In the genomic region with DNA sequence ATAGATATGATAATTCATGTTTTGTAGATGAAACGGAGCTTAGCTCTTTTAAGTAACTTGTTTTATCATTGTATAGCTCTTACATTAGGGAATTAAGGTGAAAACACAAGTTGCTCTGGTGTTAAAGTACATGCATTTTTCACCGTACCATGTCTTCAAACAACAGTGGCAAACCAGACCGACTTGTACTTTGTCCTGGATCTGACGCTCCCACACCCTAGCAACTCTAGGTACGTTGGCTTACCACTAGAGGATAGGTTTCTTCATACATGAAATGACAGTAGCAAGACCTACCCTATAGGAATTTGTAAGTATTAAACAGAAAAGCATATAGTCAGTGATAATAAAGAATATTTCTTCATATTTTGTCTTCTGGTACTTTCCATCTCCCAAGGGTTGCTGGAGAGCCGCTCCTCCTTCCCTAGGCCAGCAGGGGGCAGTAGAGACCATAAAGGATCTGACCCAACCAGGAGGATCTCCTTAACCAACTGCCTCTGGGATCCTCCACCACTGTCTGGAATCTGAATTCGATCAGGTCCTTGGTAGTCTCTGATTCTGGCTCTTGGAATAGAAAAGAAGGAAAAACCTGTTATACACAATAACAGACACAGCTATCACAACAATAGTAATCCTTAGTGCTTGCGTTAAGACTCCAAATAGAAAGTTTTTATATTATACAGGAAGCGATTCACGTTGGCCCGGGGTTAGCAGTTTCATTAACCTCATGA, we compare ENCODE assay signal across 9 cellular contexts.
DNase-seq lines count a peak whose midpoint lies in the region; ATAC-seq and TF ChIP-seq lines count a peak whose summit lies in the region.
"Had no signal": no experiment of that assay in that cellular context is flagged by ENCODE, and none has a peak within 500 bp of the region (broad histone marks: within the 10 kb centered on the region; RNA-seq: fewer than 3 reads in every experiment).

No MANE protein-coding gene starts in this region.

- no peaks in the 10 kb centered on the region for H3K4me1 Mint-ChIP-seq in activated T-cell treated with anti-CD3 and anti-CD28 coated beads, Interleukin-2, amount 50 U/mL, for 72 hours (ENCODE audit: low read depth)
- H3K4me1 Mint-ChIP-seq: T-cell had no signal

- no peak overlapping the region for H3K27ac Mint-ChIP-seq in activated T-cell treated with anti-CD3 and anti-CD28 coated beads, Interleukin-2, amount 50 U/mL, for 72 hours
- H3K27ac Mint-ChIP-seq: T-cell had no signal

- no peaks in the 10 kb centered on the region for H3K36me3 ChIP-seq in BJ (ENCODE audit: control insufficient read depth, insufficient read depth, low read length)

- intact Hi-C loops in head of caudate nucleus (cut with DNase I): loop anchor here (2.0 to 10.0 kb wide), 5 partner anchors 310 to 683 kb away; partner anchors contain the start of genes MRPL50, PLPPR1 and ZNF189

- peak; percentile 84 for TF ChIP-seq CTCF in BJ (IDR thresholded peaks at IDR 0.05; ENCODE audit: insufficient read depth, low read depth, low read length)

- H3K27me3 ChIP-seq in BJ (ENCODE audit: control insufficient read depth, insufficient read depth, low read length): no peaks in the 10 kb centered on the region

- POLR2A ChIA-PET in BJ (lab: Charles Lee): no interaction called here

- no peaks in the 10 kb centered on the region for H3K9me3 Mint-ChIP-seq in activated T-cell treated with anti-CD3 and anti-CD28 coated beads, Interleukin-2, amount 50 U/mL, for 72 hours

- H3K27me3 Mint-ChIP-seq in activated T-cell treated with anti-CD3 and anti-CD28 coated beads, Interleukin-2, amount 50 U/mL, for 72 hours (ENCODE audit: low read depth): no peaks in the 10 kb centered on the region

- no peak overlapping the region for H3K4me3 ChIP-seq in BJ (ENCODE audit: low read depth, low read length)

- DNase-seq in BJ (ENCODE audit: low read depth): no peak
- peak; percentile 35 for DNase-seq in NCI-H526 treated with DMSO at 0.1 percent for 48 hours (lab: John Stamatoyannopoulos, UW)
- DNase-seq in activated T-cell treated with anti-CD3 and anti-CD28 coated beads, Interleukin-2, amount 50 U/mL, for 72 hours: peak; percentile 51 to 60
- DNase-seq in head of caudate nucleus: peak; percentile 73 to 97 (median 90)
- DNase-seq in renal cortical epithelial cell (ENCODE audit: low read depth): peak; percentile 27
- DNase-seq in NCI-H1048 (lab: John Stamatoyannopoulos, UW): no peak

- ATAC-seq in GM18861 (IDR thresholded peaks at IDR 0.05; ENCODE audit: unreplicated experiment) (peak; percentile 67), HG03432 (IDR thresholded peaks at IDR 0.05; ENCODE audit: unreplicated experiment) (peak; percentile 85)
- ATAC-seq in activated T-cell treated with anti-CD3 and anti-CD28 coated beads, Interleukin-2, amount 50 U/mL, for 72 hours (replicated peaks in 1 of 2): peak in 1 of 2 donors; percentile 38
- ATAC-seq: T-cell had no signal

- CTCF ChIA-PET in BJ (lab: Yijun Ruan, JAX): interaction anchor here (0.6 to 2.5 kb wide), 11 partner anchors 10 to 1032 kb away, joined by 3 to 12 read pairs (median 3); no protein-coding TSS in a partner anchor

- H3K4me3 Mint-ChIP-seq in activated T-cell treated with anti-CD3 and anti-CD28 coated beads, Interleukin-2, amount 50 U/mL, for 72 hours: no peak overlapping the region
- H3K4me3 Mint-ChIP-seq: T-cell had no signal

- H3K36me3 Mint-ChIP-seq in activated T-cell treated with anti-CD3 and anti-CD28 coated beads, Interleukin-2, amount 50 U/mL, for 72 hours (ENCODE audit: insufficient read depth in 2 of 2): peaks cover 1 to 3% of the 10 kb centered on the region in 2 donors
- H3K36me3 Mint-ChIP-seq: T-cell had no signal

Comparison
In these comparisons a context has a peak if more than half of its experiments do, and no peak if none do; other contexts are left out.
1. DNase-seq: peak in NCI-H526 treated with DMSO at 0.1 percent for 48 hours (single experiment), activated T-cell treated with anti-CD3 and anti-CD28 coated beads, Interleukin-2, amount 50 U/mL, for 72 hours (2 of 2), head of caudate nucleus (42 of 42) and renal cortical epithelial cell (single experiment); none in BJ (single experiment) and NCI-H1048 (single experiment).